Comparison of ENCODE assay signal across 10 cellular contexts in genomic region chr6:160015778-160016684, GRCh38. TPM values are rescaled to one million over a fixed set of nuclear protein-coding genes. Genes with fewer than 3 reads are reported as not detected.
DNase-seq lines count a peak whose midpoint lies in the region; ATAC-seq, FAIRE-seq and TF ChIP-seq lines count a peak whose summit lies in the region.
"Had no signal": no experiment of that assay in that cellular context is flagged by ENCODE, and none has a peak within 500 bp of the region (broad histone marks: within the 10 kb centered on the region; RNA-seq: fewer than 3 reads in every experiment).

No MANE protein-coding gene starts in this region.

- H3K36me3 ChIP-seq in left ventricle myocardium inferior, result peaks cover 32% of the 10 kb centered on the region
- peaks cover 55% of the 10 kb centered on the region for H3K36me3 ChIP-seq in endodermal cell (ENCODE audit: control insufficient read depth, insufficient read depth, low read length)
- H3K36me3 ChIP-seq in thymus (ENCODE audit: control insufficient read depth, insufficient read depth), result peaks cover 6% of the 10 kb centered on the region

- peaks cover 85% of the 10 kb centered on the region for H3K36me3 Mint-ChIP-seq in endodermal cell (ENCODE audit: low read depth)

- H3K9me3 ChIP-seq in right cardiac atrium (ENCODE audit: control insufficient read depth, low read length), result no peaks in the 10 kb centered on the region
- H3K9me3 ChIP-seq in left ventricle myocardium inferior (replicated peaks), result no peaks in the 10 kb centered on the region
- H3K9me3 ChIP-seq in endodermal cell (ENCODE audit: control insufficient read depth, low read length), result no peaks in the 10 kb centered on the region
- no peaks in the 10 kb centered on the region for H3K9me3 ChIP-seq in thymus (ENCODE audit: control insufficient read depth)
- H3K9me3 ChIP-seq: right atrium auricular region had no signal

- H3K4me3 Mint-ChIP-seq in endodermal cell, result no peak overlapping the region

- no peak overlapping the region for H3K9ac ChIP-seq in endodermal cell (ENCODE audit: extremely low read depth, low read length, poor library complexity, severe bottlenecking)

- ATAC-seq in right cardiac atrium (peak in 1 of 2 donors; percentile 41), GM19397 (IDR thresholded peaks at IDR 0.05; ENCODE audit: unreplicated experiment) (no peak)

- 91% methylated on average over 10 of the region's 10 CpGs for WGBS in right cardiac atrium
- WGBS in endodermal cell (ENCODE audit: insufficient coverage in 1 of 2, insufficient read length in 1 of 2), 2 experiments, result 91 to 96% methylated on average over 9 to 10 of the region's 10 CpGs
- WGBS in thymus, result 19% methylated on average over 10 of the region's 10 CpGs

- H3K27ac ChIP-seq in right cardiac atrium (ENCODE audit: low read length) (no peak overlapping the region), left ventricle myocardium inferior (replicated peaks) (no peak overlapping the region), endodermal cell (ENCODE audit: low read depth, low read length) (no peak overlapping the region), thymus (ENCODE audit: low read depth) (peak overlapping the region; percentile 80)
- H3K27ac ChIP-seq: right atrium auricular region had no signal

- H3K27me3 Mint-ChIP-seq in endodermal cell (ENCODE audit: insufficient read depth), result no peaks in the 10 kb centered on the region

- FAIRE-seq in D721Med (lab: Jason Lieb, UNC), result no peak

- peak in 2 of 3 donors; percentile 49 to 55 for DNase-seq in right cardiac atrium
- DNase-seq in left ventricle myocardium inferior, result no peak
- peak; percentile 25 for DNase-seq in activated T-cell treated with anti-CD3 and anti-CD28 coated beads for 24 hours (ENCODE audit: low read depth)
- DNase-seq in endodermal cell, result no peak
- no peak for DNase-seq in NOMO-1 (lab: John Stamatoyannopoulos, UW; ENCODE audit: unreplicated experiment in 2 of 2)
- no peak for DNase-seq in D721Med (ENCODE audit: insufficient read length, low spot score)
- DNase-seq: NCI-H1694 had no signal

- H3K27me3 ChIP-seq in right cardiac atrium (ENCODE audit: control insufficient read depth, insufficient read depth) (no peaks in the 10 kb centered on the region), left ventricle myocardium inferior (ENCODE audit: low read depth) (no peaks in the 10 kb centered on the region), endodermal cell (ENCODE audit: control insufficient read depth, insufficient read depth, low read length, poor library complexity, severe bottlenecking) (no peaks in the 10 kb centered on the region), thymus (ENCODE audit: control insufficient read depth, insufficient read depth) (no peaks in the 10 kb centered on the region)
- H3K27me3 ChIP-seq: right atrium auricular region had no signal

- no peaks in the 10 kb centered on the region for H3K9me3 Mint-ChIP-seq in endodermal cell

- TF ChIP-seq CTCF in left ventricle myocardium inferior (IDR thresholded peaks at IDR 0.05; ENCODE audit: borderline replicate concordance) (no peak), endodermal cell (conservative IDR thresholded peaks at IDR 0.05) (no peak), D721Med (IDR thresholded peaks at IDR 0.05; ENCODE audit: insufficient read depth, missing control alignments) (no peak)

- intact Hi-C loops in right cardiac atrium (cut with DNase I) (no loop called here), left ventricle myocardium inferior (cut with micrococcal nuclease) (no loop called here)

- H3K4me1 ChIP-seq in right cardiac atrium (ENCODE audit: control insufficient read depth, insufficient read depth, low read length) (peaks cover 7% of the 10 kb centered on the region), left ventricle myocardium inferior (peaks cover 35% of the 10 kb centered on the region), endodermal cell (ENCODE audit: control insufficient read depth, insufficient read depth, low read length) (no peaks in the 10 kb centered on the region), thymus (ENCODE audit: control insufficient read depth, insufficient read depth, low read length) (peaks cover 31% of the 10 kb centered on the region)

- no peak overlapping the region for H3K4me3 ChIP-seq in right cardiac atrium (ENCODE audit: low read length)
- H3K4me3 ChIP-seq in left ventricle myocardium inferior, result no peak overlapping the region
- H3K4me3 ChIP-seq in endodermal cell (ENCODE audit: low read length), result no peak overlapping the region
- no peak overlapping the region for H3K4me3 ChIP-seq in thymus (ENCODE audit: low read length)
- H3K4me3 ChIP-seq: right atrium auricular region had no signal

- H3K27ac Mint-ChIP-seq in endodermal cell, result peak overlapping the region; percentile 52

- no peaks in the 10 kb centered on the region for H3K4me1 Mint-ChIP-seq in endodermal cell

RNA-seq across cellular contexts. Expression of gene IGF2R, which starts 47.1 kb away (rescaled TPM):
- 10 to 100 TPM; 41.4 to 48.9 (median 46.6) TPM for total RNA-seq in right cardiac atrium
- 19.6 TPM for polyA plus RNA-seq in right cardiac atrium
- 66.8 TPM for total RNA-seq in left ventricle myocardium inferior
- 100 to 1,000 TPM; 103 to 130 TPM for total RNA-seq in endodermal cell
- 42.4 TPM for polyA plus RNA-seq in endodermal cell (2013, experiment 1 of 2)
- 45.1 TPM for polyA plus RNA-seq in endodermal cell (2013, experiment 2 of 2)
- 16.3 TPM for polyA plus RNA-seq in thymus

Comparison
In these comparisons a context has a peak if more than half of its experiments do, and no peak if none do; other contexts are left out.
1. DNase-seq: peak in right cardiac atrium (2 of 3) and activated T-cell treated with anti-CD3 and anti-CD28 coated beads for 24 hours (single experiment); none in left ventricle myocardium inferior (single experiment), endodermal cell (single experiment), NOMO-1 (0 of 2) and D721Med (single experiment).